ENCODE assay signal across 8 cellular contexts in genomic region chr16:57906385-57907316, GRCh38.
A peak's percentile ranks its signal among the peaks of the same experiment; 100 is the strongest.
DNase-seq lines count a peak whose midpoint lies in the region; ATAC-seq and TF ChIP-seq lines count a peak whose summit lies in the region.

No MANE protein-coding gene starts in this region.

- H3K27ac ChIP-seq in RWPE1: peak overlapping the region; percentile 18

- no peaks in the 10 kb centered on the region for H3K9me3 Mint-ChIP-seq in Caco-2 (ENCODE audit: unreplicated experiment)
- H3K9me3 Mint-ChIP-seq in nephron progenitor cell: no peaks in the 10 kb centered on the region

- BruUV-seq in Caco-2 (replicated peaks; lab: Mats Ljungman, UMichigan): no TSS peak

- H3K4me1 Mint-ChIP-seq in Caco-2 (ENCODE audit: low read depth, unreplicated experiment) (peaks cover 8% of the 10 kb centered on the region), nephron progenitor cell (peaks cover 2% of the 10 kb centered on the region)

- no peaks in the 10 kb centered on the region for H3K27me3 ChIP-seq in Caco-2 (replicated peaks; ENCODE audit: control insufficient read depth, insufficient read depth, low read length)

- POLR2A ChIA-PET in Caco-2 (lab: Charles Lee) (no interaction called here), RWPE1 (lab: Yijun Ruan, JAX; ENCODE audit: low non-redundant PET) (no interaction called here)

- no peak overlapping the region for H3K27ac Mint-ChIP-seq in Caco-2 (ENCODE audit: unreplicated experiment)
- no peak overlapping the region for H3K27ac Mint-ChIP-seq in nephron progenitor cell

- no peak for ATAC-seq in HG03469 (IDR thresholded peaks at IDR 0.05; ENCODE audit: unreplicated experiment)

- peak; percentile 44 to 59 for TF ChIP-seq CTCF in Caco-2 (IDR thresholded peaks at IDR 0.05; ENCODE audit: insufficient read depth in 1 of 2, low read depth in 1 of 2, low read length in 1 of 2, severe bottlenecking in 1 of 2, unreplicated experiment in 1 of 2)
- TF ChIP-seq CTCF in RWPE1 (conservative IDR thresholded peaks at IDR 0.05; ENCODE audit: low read depth): peak; percentile 68
- TF ChIP-seq CTCF in nephron progenitor cell (IDR thresholded peaks at IDR 0.05): peak; percentile 36

- H3K9me3 ChIP-seq in Caco-2: no peaks in the 10 kb centered on the region

- CTCF ChIA-PET in Caco-2 (lab: Charles Lee) (interaction anchor here (0.6 to 1.9 kb wide), 5 partner anchors 93 to 237 kb away, joined by 3 to 8 read pairs (median 4); no protein-coding TSS in a partner anchor), RWPE1 (lab: Yijun Ruan, JAX) (interaction anchor here (0.6 to 2.0 kb wide), 8 partner anchors 9 to 344 kb away, joined by 3 to 20 read pairs (median 4); partner anchors contain the start of gene ZNF319)

- no peaks in the 10 kb centered on the region for H3K36me3 ChIP-seq in Caco-2 (ENCODE audit: control insufficient read depth, insufficient read depth, low read length)

- H3K4me3 Mint-ChIP-seq in Caco-2 (ENCODE audit: unreplicated experiment) (no peak overlapping the region), nephron progenitor cell (no peak overlapping the region)

- DNase-seq in Caco-2 (peak in 1 of 2 experiments; percentile 40), RWPE1 (ENCODE audit: low spot score) (no peak), dermis blood vessel endothelial cell (peak; percentile 43), nephron progenitor cell (peak; percentile 56), kidney glomerular epithelial cell (lab: John Stamatoyannopoulos, UW) (no peak), NK-92 (lab: John Stamatoyannopoulos, UW; ENCODE audit: unreplicated experiment) (no peak), ACHN (no peak)

- H3K4me3 ChIP-seq in Caco-2 (ENCODE audit: low read depth, low read length): no peak overlapping the region

- in situ Hi-C loops in ACHN (cut with HindIII; ENCODE audit: low pct_ligation_motif_present, low pct_unique_long_range_greater_than_20kb, low sequenced_read_pairs): no loop called here

- intact Hi-C loops in Caco-2 (cut with micrococcal nuclease; ENCODE audit: unreplicated experiment): no loop called here

- H3K27me3 Mint-ChIP-seq in Caco-2 (ENCODE audit: insufficient read depth, unreplicated experiment) (no peaks in the 10 kb centered on the region), nephron progenitor cell (ENCODE audit: low read depth, poor library complexity) (peaks cover 51% of the 10 kb centered on the region)

- H3K36me3 Mint-ChIP-seq in Caco-2 (ENCODE audit: insufficient read depth, unreplicated experiment) (no peaks in the 10 kb centered on the region), nephron progenitor cell (ENCODE audit: low read depth) (no peaks in the 10 kb centered on the region)

- H3K4me1 ChIP-seq in Caco-2: 0 out of 2 replicates have a peak, but pooled peaks cover 2% of the 10 kb centered on the region

Comparison
In these comparisons a context has a peak if more than half of its experiments do, and no peak if none do; other contexts are left out.
1. DNase-seq: peak in dermis blood vessel endothelial cell (single experiment) and nephron progenitor cell (single experiment); none in RWPE1 (single experiment), kidney glomerular epithelial cell (single experiment), NK-92 (single experiment) and ACHN (single experiment).
2. Peak in every context shown above with its lines, with median percentiles within 50 percentile points of each other: CTCF ChIP-seq.